ENCODE assay signal across 1 cellular context in the genomic region with DNA sequence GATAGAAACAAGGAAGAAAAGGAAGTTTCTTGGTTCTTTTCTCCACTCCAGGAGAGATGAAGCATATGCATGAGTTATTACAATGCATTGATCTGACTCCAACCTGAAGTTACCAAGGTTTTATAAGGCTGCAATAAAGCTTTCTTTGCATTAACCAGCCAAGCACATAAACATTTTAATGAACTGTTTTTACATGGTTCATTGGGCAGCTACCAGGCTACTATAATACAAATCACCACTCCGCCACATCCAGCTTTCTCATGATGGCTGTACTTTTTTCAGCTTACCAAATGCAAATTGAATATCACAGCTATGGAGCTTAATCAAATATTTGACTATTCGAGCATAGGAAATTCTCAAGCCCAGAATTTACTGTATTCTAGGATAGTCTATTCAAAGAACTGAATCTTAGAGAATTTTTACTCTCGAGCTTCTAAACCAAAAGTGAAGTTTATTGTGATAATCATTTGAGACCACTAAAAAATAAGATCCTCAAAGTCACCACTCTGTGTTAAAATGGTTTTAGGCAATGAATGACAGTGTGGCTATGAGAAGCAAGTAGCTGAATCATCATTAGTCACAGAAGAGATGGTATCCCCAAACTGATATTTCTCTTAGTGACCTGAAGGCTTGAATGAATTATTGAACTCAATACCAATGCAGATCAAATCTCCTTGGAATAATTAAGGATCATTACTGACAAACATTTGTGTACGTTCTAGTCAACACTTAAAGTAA.
TF ChIP-seq lines count a peak whose summit lies in the region.

No MANE protein-coding gene starts in this region.

TF ChIP-seq in K562, 482 proteins besides CTCF, POLR2A, EP300 and RAD21 (continued from another document):
- TF ChIP-seq, protein P1, sequence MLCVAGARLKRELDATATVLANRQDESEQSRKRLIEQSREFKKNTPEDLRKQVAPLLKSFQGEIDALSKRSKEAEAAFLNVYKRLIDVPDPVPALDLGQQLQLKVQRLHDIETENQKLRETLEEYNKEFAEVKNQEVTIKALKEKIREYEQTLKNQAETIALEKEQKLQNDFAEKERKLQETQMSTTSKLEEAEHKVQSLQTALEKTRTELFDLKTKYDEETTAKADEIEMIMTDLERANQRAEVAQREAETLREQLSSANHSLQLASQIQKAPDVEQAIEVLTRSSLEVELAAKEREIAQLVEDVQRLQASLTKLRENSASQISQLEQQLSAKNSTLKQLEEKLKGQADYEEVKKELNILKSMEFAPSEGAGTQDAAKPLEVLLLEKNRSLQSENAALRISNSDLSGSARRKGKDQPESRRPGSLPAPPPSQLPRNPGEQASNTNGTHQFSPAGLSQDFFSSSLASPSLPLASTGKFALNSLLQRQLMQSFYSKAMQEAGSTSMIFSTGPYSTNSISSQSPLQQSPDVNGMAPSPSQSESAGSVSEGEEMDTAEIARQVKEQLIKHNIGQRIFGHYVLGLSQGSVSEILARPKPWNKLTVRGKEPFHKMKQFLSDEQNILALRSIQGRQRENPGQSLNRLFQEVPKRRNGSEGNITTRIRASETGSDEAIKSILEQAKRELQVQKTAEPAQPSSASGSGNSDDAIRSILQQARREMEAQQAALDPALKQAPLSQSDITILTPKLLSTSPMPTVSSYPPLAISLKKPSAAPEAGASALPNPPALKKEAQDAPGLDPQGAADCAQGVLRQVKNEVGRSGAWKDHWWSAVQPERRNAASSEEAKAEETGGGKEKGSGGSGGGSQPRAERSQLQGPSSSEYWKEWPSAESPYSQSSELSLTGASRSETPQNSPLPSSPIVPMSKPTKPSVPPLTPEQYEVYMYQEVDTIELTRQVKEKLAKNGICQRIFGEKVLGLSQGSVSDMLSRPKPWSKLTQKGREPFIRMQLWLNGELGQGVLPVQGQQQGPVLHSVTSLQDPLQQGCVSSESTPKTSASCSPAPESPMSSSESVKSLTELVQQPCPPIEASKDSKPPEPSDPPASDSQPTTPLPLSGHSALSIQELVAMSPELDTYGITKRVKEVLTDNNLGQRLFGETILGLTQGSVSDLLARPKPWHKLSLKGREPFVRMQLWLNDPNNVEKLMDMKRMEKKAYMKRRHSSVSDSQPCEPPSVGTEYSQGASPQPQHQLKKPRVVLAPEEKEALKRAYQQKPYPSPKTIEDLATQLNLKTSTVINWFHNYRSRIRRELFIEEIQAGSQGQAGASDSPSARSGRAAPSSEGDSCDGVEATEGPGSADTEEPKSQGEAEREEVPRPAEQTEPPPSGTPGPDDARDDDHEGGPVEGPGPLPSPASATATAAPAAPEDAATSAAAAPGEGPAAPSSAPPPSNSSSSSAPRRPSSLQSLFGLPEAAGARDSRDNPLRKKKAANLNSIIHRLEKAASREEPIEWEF (CRISPR knock-in tag; IDR thresholded peaks at IDR 0.05), result no peak
- TF ChIP-seq TARDBP (IDR thresholded peaks at IDR 0.05), result no peak
- TF ChIP-seq FOSL1 (tag; conservative IDR thresholded peaks at IDR 0.05), result peak; percentile 83
- TF ChIP-seq NFE2 (IDR thresholded peaks at IDR 0.05; ENCODE audit: low read depth), result 0 out of 2 replicates have a peak, but pooled peaks have one; percentile 29
- peak; percentile 44; the same call in 1 of the 2 replicates for TF ChIP-seq C11orf30 (IDR thresholded peaks at IDR 0.05; ENCODE audit: low read depth)
- no peak for TF ChIP-seq ZNF184 (CRISPR knock-in tag; IDR thresholded peaks at IDR 0.05)
- TF ChIP-seq GATAD2B (IDR thresholded peaks at IDR 0.05; ENCODE audit: borderline replicate concordance), result no peak
